In the genomic region with DNA sequence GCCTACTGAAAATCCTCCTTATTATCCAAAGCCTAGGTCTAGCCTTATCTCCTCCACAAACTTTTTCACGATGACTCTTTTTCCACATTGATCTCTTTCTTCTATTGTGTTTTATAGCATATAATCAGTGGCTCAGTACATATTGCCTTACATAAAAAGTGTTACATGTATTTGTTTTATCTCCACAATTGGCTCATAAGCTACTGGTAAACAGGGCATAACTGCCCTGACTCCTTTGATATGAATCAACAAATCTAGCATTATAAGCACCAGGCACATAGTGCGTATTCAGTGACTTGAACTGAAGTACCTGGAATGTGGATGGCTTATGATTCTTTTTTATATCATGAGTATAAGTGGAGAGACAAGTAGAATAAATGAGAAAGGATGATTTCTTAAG, we compare ENCODE assay signal across 35 cellular contexts.
"Had no signal": no experiment of that assay in that cellular context is flagged by ENCODE, and none has a peak within 500 bp of the region (broad histone marks: within the 10 kb centered on the region; RNA-seq: fewer than 3 reads in every experiment).

No MANE protein-coding gene starts in this region.

- H3K27ac ChIP-seq: KMS-11 had no signal

- H3K27me3 ChIP-seq: MG63 had no signal

- H3K4me3 ChIP-seq: MG63 had no signal

- DNase-seq: Karpas-422, Kasumi-1, KBM-7, KG1, MG63, MM.1S, MV-4-11, NCI-H1048, NCI-H1092, NCI-H1092 treated with DMSO at 0.1 percent for 48 hours, NCI-H1105, NCI-H1105 treated with DMSO at 0.1 percent for 48 hours, NCI-H1417, NCI-H1417 treated with DMSO at 0.1 percent for 48 hours, NCI-H1436, NCI-H1436 treated with DMSO at 0.1 percent for 48 hours, NCI-H146, NCI-H1694, NCI-H1694 treated with DMSO at 0.1 percent for 48 hours, NCI-H187, NCI-H187 treated with DMSO at 0.1 percent for 48 hours, NCI-H1930, NCI-H2029, NCI-H2029 treated with DMSO at 0.1 percent for 48 hours, NCI-H2081, NCI-H2081 treated with DMSO at 0.1 percent for 48 hours, NCI-H2107, NCI-H2171, NCI-H2171 treated with DMSO at 0.1 percent for 48 hours, NCI-H2227 treated with DMSO at 0.1 percent for 48 hours, NCI-H226, NCI-H345, NCI-H446, NCI-H446 treated with DMSO at 0.1 percent for 48 hours had no signal

- H3K9me3 ChIP-seq: MG63 had no signal

- H3K36me3 ChIP-seq: MG63 had no signal
